ENCODE assay signal across 8 cellular contexts in genomic region chr5:172451771-172452197, GRCh38. TPM values are rescaled to one million over a fixed set of nuclear protein-coding genes. Genes with fewer than 3 reads are reported as not detected.
DNase-seq lines count a peak whose midpoint lies in the region; ATAC-seq, FAIRE-seq and TF ChIP-seq lines count a peak whose summit lies in the region.

No MANE protein-coding gene starts in this region.

- DNase-seq in AG08395 (ENCODE audit: low spot score) (peak; percentile 43), MG63 (peak; percentile 66), H1 (ENCODE audit: low read depth in 1 of 2, low spot score in 2 of 2) (no peak), DMS79 (lab: John Stamatoyannopoulos, UW) (no peak), DMS153 (lab: John Stamatoyannopoulos, UW) (no peak)
- no peak for DNase-seq in central memory CD4-positive, alpha-beta T cell

- FAIRE-seq in H1 (lab: Jason Lieb, UNC) = no peak

- H2BK5ac ChIP-seq in H1 (ENCODE audit: low read depth, low read length) = no peak overlapping the region

- peaks cover 1% of the 10 kb centered on the region; the same call in 1 of the 2 replicates for H3K23me2 ChIP-seq in H1 (ENCODE audit: low read depth, low read length)

- POLR2A ChIA-PET in H1 (lab: Charles Lee; ENCODE audit: partially characterized antibody) = interaction anchor here (1.1 to 2.0 kb wide), 3 partner anchors 34 to 320 kb away, joined by 3 to 5 read pairs (median 4); no protein-coding TSS in a partner anchor

- H3K79me1 ChIP-seq in H1 (ENCODE audit: low read depth, low read length) = peaks cover 11% of the 10 kb centered on the region

- TF ChIP-seq POLR2A in H1 (IDR thresholded peaks at IDR 0.05; ENCODE audit: control extremely low read depth in 1 of 2, low read depth in 2 of 2, low read length in 2 of 2) = no peak; a peak in 1 of 3 replicates

- no peak for TF ChIP-seq CTCF in H1 (IDR thresholded peaks at IDR 0.05; ENCODE audit: control extremely low read depth in 1 of 3, insufficient read depth in 1 of 3, low read depth in 1 of 3, low read length in 3 of 3)
- TF ChIP-seq CTCF in neural cell (IDR thresholded peaks at IDR 0.05; ENCODE audit: poor library complexity, severe bottlenecking) = no peak

- TF ChIP-seq RAD21 in H1 (IDR thresholded peaks at IDR 0.05 in 1 of 2, conservative IDR thresholded peaks at IDR 0.05 in 1 of 2; ENCODE audit: low read depth in 2 of 2, low read length in 2 of 2) = no peak
- no peak for TF ChIP-seq RAD21 in neural cell (conservative IDR thresholded peaks at IDR 0.05)

- no peak overlapping the region for H3K27ac ChIP-seq in H1 (ENCODE audit: low read depth, low read length)
- H3K27ac ChIP-seq in neural cell (ENCODE audit: low read length) = no peak overlapping the region

- no peak overlapping the region for H4K8ac ChIP-seq in H1 (ENCODE audit: extremely low read depth, insufficient read depth, low read length)

- H3K4me3 ChIP-seq in MG63 (no peak overlapping the region), H1 (ENCODE audit: extremely low read depth in 1 of 4, insufficient read depth in 2 of 4, low read depth in 3 of 4, low read length in 4 of 4) (no peak overlapping the region), neural cell (ENCODE audit: low read length) (peak overlapping the region; percentile 76)

- H3K36me3 ChIP-seq in MG63 = peaks cover 14% of the 10 kb centered on the region
- H3K36me3 ChIP-seq in H1 (ENCODE audit: control insufficient read depth in 2 of 4, insufficient read depth in 4 of 4, low read length in 3 of 4) = peaks cover 0 to 3% (median 0%) of the 10 kb centered on the region in 4 experiments; a peak in 2 of 8 replicates
- no peaks in the 10 kb centered on the region for H3K36me3 ChIP-seq in neural cell (ENCODE audit: insufficient read depth, low read length)

- H3K4ac ChIP-seq in H1 (replicated peaks; ENCODE audit: insufficient read length, low read depth, low read length) = no peak overlapping the region

- H2BK20ac ChIP-seq in H1 (ENCODE audit: low read length) = no peak overlapping the region

- H3K9me2 ChIP-seq in neural cell (ENCODE audit: insufficient read depth, low read length) = no peaks in the 10 kb centered on the region

- H2BK12ac ChIP-seq in H1 (ENCODE audit: low read depth, low read length) = no peak overlapping the region

- H2BK15ac ChIP-seq in H1 (ENCODE audit: low read length) = no peak overlapping the region

- H3K79me2 ChIP-seq in H1 (ENCODE audit: control insufficient read depth in 1 of 2, insufficient read depth in 2 of 2, low read length in 2 of 2) (peaks cover 8 to 65% of the 10 kb centered on the region in 2 experiments), neural cell (replicated peaks; ENCODE audit: insufficient read depth, low read length) (peaks cover 47% of the 10 kb centered on the region)

- H3K4me2 ChIP-seq in H1 (ENCODE audit: insufficient read depth in 1 of 2, low read depth in 2 of 2, low read length in 2 of 2) (peak overlapping the region; percentile 13 to 77; a peak in 2 of 4 replicates), neural cell (ENCODE audit: low read length) (no peak overlapping the region)

- no peaks in the 10 kb centered on the region for H3K27me3 ChIP-seq in MG63
- H3K27me3 ChIP-seq in H1 (replicated peaks in 1 of 4; ENCODE audit: control insufficient read depth in 3 of 4, extremely low read depth in 1 of 4, insufficient read depth in 3 of 4, low read length in 3 of 4) = no peaks in the 10 kb centered on the region
- no peaks in the 10 kb centered on the region for H3K27me3 ChIP-seq in neural cell (ENCODE audit: insufficient read depth, low read depth, low read length)

- no peak overlapping the region for H2AK5ac ChIP-seq in H1 (ENCODE audit: low read depth, low read length)

- WGBS in H1 (ENCODE audit: extremely low coverage in 1 of 2, insufficient coverage in 1 of 2, insufficient read length in 1 of 2, insufficient replicate concordance in 2 of 2, low coverage in 1 of 2, low lambda C conversion rate in 2 of 2, missing lambda C conversion rate in 1 of 2), 2 experiments = 98% methylated on average over 3 of the region's 3 CpGs; no CpG with 5 or more reads in 1 of the 2 experiments

- H3K23ac ChIP-seq in H1 (ENCODE audit: insufficient read length) = no peak overlapping the region

- no peak overlapping the region for H4K5ac ChIP-seq in H1 (ENCODE audit: insufficient read length, low read depth, low read length)

- TF ChIP-seq EP300 in H1 (IDR thresholded peaks at IDR 0.05; ENCODE audit: borderline replicate concordance in 1 of 2, low read depth in 2 of 2, low read length in 2 of 2) (no peak), neural cell (conservative IDR thresholded peaks at IDR 0.05; ENCODE audit: poor library complexity, severe bottlenecking) (no peak)

- H3K4me1 ChIP-seq in H1 (replicated peaks in 1 of 4; ENCODE audit: control insufficient read depth in 3 of 4, insufficient read depth in 4 of 4, low read length in 3 of 4) = peaks cover 13 to 21% (median 18%) of the 10 kb centered on the region in 4 experiments

- peaks cover 25 to 37% of the 10 kb centered on the region in 2 experiments for H4K20me1 ChIP-seq in H1 (replicated peaks in 1 of 2; ENCODE audit: control insufficient read depth in 1 of 2, insufficient read depth in 2 of 2, low read length in 2 of 2)
- H4K20me1 ChIP-seq in neural cell (ENCODE audit: insufficient read depth) = no peaks in the 10 kb centered on the region

- no peak for ATAC-seq in HG03025 (IDR thresholded peaks at IDR 0.05; ENCODE audit: low FRiP score, unreplicated experiment)

- H3K56ac ChIP-seq in H1 (replicated peaks; ENCODE audit: insufficient read length, low read depth, low read length) = no peak overlapping the region

- H3K9ac ChIP-seq in H1 (replicated peaks in 1 of 4; ENCODE audit: extremely low read depth in 1 of 4, low read depth in 3 of 4, low read length in 3 of 4) = peak overlapping the region in 1 of 4 experiments; percentile 20; a peak in 1 of 7 replicates
- H3K9ac ChIP-seq in neural cell (ENCODE audit: low read length) = no peak overlapping the region

- H2AFZ ChIP-seq in H1 (ENCODE audit: low read length) (no peak overlapping the region), neural cell (ENCODE audit: low read depth, low read length) (no peak overlapping the region)

- no peaks in the 10 kb centered on the region for H3K9me3 ChIP-seq in MG63
- no peaks in the 10 kb centered on the region for H3K9me3 ChIP-seq in H1 (ENCODE audit: insufficient read depth in 2 of 2, low read depth in 1 of 2, low read length in 1 of 2)
- no peaks in the 10 kb centered on the region for H3K9me3 ChIP-seq in neural cell (ENCODE audit: low read length)

- H4K91ac ChIP-seq in H1 (replicated peaks; ENCODE audit: insufficient read length, low read length) = no peak overlapping the region

- no peaks in the 10 kb centered on the region for H3F3A ChIP-seq in neural cell (ENCODE audit: insufficient read depth, low read length, poor library complexity, severe bottlenecking)

- H2BK120ac ChIP-seq in H1 (replicated peaks; ENCODE audit: low read depth, low read length) = no peak overlapping the region

- CTCF ChIA-PET in H1 (lab: Charles Lee; ENCODE audit: partially characterized antibody) = interaction anchor here (0.6 to 5.5 kb wide), 35 partner anchors 10 to 1276 kb away, joined by 3 to 94 read pairs (median 3); no protein-coding TSS in a partner anchor

- H3K18ac ChIP-seq in H1 (ENCODE audit: extremely low read depth, low read length) = no peak overlapping the region

- H3K14ac ChIP-seq in H1 (ENCODE audit: insufficient read length) = no peak overlapping the region

TF ChIP-seq in H1, 55 proteins besides CTCF, POLR2A, EP300 and RAD21 (continues in another document):
- TF ChIP-seq FOSL1 (IDR thresholded peaks at IDR 0.05; ENCODE audit: insufficient read depth, low read depth, low read length) (no peak), MAFK (IDR thresholded peaks at IDR 0.05; ENCODE audit: low read depth, low read length) (no peak), RXRA (IDR thresholded peaks at IDR 0.05; ENCODE audit: insufficient read depth, low read depth, low read length) (no peak), CEBPB (IDR thresholded peaks at IDR 0.05; ENCODE audit: low read depth, low read length) (no peak), SIN3A (conservative IDR thresholded peaks at IDR 0.05 in 1 of 2, IDR thresholded peaks at IDR 0.05 in 1 of 2; ENCODE audit: low read depth in 1 of 2, low read length in 2 of 2) (no peak), POU5F1 (IDR thresholded peaks at IDR 0.05; ENCODE audit: low read depth, low read length) (no peak), TAF1 (IDR thresholded peaks at IDR 0.05; ENCODE audit: low read depth, low read length) (no peak)

TF ChIP-seq in neural cell, 6 proteins besides CTCF, POLR2A, EP300 and RAD21 (continues in another document):
- TF ChIP-seq SMC3 (conservative IDR thresholded peaks at IDR 0.05; ENCODE audit: poor library complexity) = no peak

RNA-seq across cellular contexts. Expression of gene SH3PXD2B, which starts 2.5 kb away (rescaled TPM):
- 4.4 and 15.2 TPM in 2 replicates for total RNA-seq in MG63 (2014; rRNA removed; shearing (Covaris generic); ENCODE audit: low replicate concordance)
- 72.9 and 74.9 TPM in 2 replicates for total RNA-seq in H1 (2021; fragmentation: NEBNext Ultra II Directional; extraction: Animal tissue kit (Norgen Biotek cat#: 25700))
- polyA plus RNA-seq in H1 (2011; rRNA removed) (25.8 and 32.9 TPM in 2 replicates), neural cell (11.7 and 18.7 TPM in 2 replicates)
- 20.8 TPM for polyA plus RNA-seq in H1 (2011; cell fraction: cytosol; rRNA removed)
- 36.8 TPM for polyA plus RNA-seq in H1 (2011; cell fraction: nucleus; rRNA removed)
- 41.9 to 57.7 TPM (median 50.6 TPM) in 4 replicates for polyA plus RNA-seq in H1 (2012, experiment 1 of 2)
- 27.7 TPM for polyA plus RNA-seq in H1 (2012, experiment 2 of 2)
- 27.0 TPM for polyA plus RNA-seq in H1 (2013, experiment 1 of 2)
- 26.0 TPM for polyA plus RNA-seq in H1 (2013, experiment 2 of 2)
- polyA minus RNA-seq in H1 (2011; rRNA and poly(A)+ RNA removed) = 60.2 and 64.5 TPM in 2 replicates
- polyA minus RNA-seq in H1 (2011; cell fraction: cytosol; rRNA and poly(A)+ RNA removed) = 37.4 TPM
- 30.4 TPM for polyA minus RNA-seq in H1 (2011; cell fraction: nucleus; rRNA and poly(A)+ RNA removed)
- 49.9 and 50.2 TPM in 2 replicates for polyA minus RNA-seq in neural cell

Comparison
In these comparisons a context has a peak if more than half of its experiments do, and no peak if none do; other contexts are left out.
1. DNase-seq: peak in AG08395 (single experiment) and MG63 (single experiment); none in H1 (0 of 2), central memory CD4-positive, alpha-beta T cell (single experiment), DMS79 (single experiment) and DMS153 (single experiment).